In the genomic region with DNA sequence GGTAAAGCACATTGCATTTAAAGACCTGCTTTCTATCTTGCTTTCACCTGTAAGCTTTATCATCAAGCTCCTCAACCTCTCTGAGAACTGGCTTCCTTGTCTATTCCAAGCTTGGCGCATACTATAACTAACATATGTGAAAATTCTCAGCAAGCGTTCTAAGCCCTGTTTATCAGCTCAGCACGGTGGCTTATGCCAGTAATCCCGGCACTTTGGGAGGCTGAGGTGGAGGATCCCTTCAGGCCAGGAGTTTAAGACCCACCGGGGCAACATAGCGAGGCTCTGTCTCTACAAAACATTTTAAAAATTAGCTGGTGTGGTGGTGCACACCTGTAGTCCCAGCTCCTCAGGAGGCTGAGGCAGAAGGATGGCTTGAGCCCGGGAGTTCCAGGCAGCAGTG, we compare ENCODE assay signal across 13 cellular contexts. TPM values are rescaled to one million over a fixed set of nuclear protein-coding genes. Genes with fewer than 3 reads are reported as not detected.
DNase-seq lines count a peak whose midpoint lies in the region; ATAC-seq, FAIRE-seq and TF ChIP-seq lines count a peak whose summit lies in the region.
"Had no signal": no experiment of that assay in that cellular context is flagged by ENCODE, and none has a peak within 500 bp of the region (broad histone marks: within the 10 kb centered on the region; RNA-seq: fewer than 3 reads in every experiment).

No MANE protein-coding gene starts in this region.

- peaks cover 2% of the 10 kb centered on the region for H3K4me1 ChIP-seq in mesenchymal stem cell (ENCODE audit: control insufficient read depth, insufficient read depth, low read depth, low read length)
- H3K4me1 ChIP-seq in pancreas = peaks cover 0 to 13% (median 7%) of the 10 kb centered on the region in 3 donors

- no peak overlapping the region for H2AK5ac ChIP-seq in mesenchymal stem cell (ENCODE audit: low read length, severe bottlenecking)

- no peak overlapping the region for H4K8ac ChIP-seq in mesenchymal stem cell (ENCODE audit: low read length)

- H3K27me3 Mint-ChIP-seq in CD4-positive, alpha-beta T cell = no peaks in the 10 kb centered on the region
- H3K27me3 Mint-ChIP-seq in T-helper 17 cell = no peaks in the 10 kb centered on the region

- no peak overlapping the region for H3K23ac ChIP-seq in mesenchymal stem cell (ENCODE audit: low read length in 2 of 2)

- H2BK15ac ChIP-seq in mesenchymal stem cell (ENCODE audit: low read depth, poor library complexity, severe bottlenecking) = peak overlapping the region; percentile 77

- no peak overlapping the region for H3K18ac ChIP-seq in mesenchymal stem cell (ENCODE audit: low read depth in 1 of 2, low read length in 2 of 2)

- FAIRE-seq in pancreas (lab: Jason Lieb, UNC) = no peak
- FAIRE-seq: A204.1, GM12878, GM18507 had no signal

- TF ChIP-seq CTCF in CD4-positive, alpha-beta T cell (IDR thresholded peaks at IDR 0.05) = no peak
- TF ChIP-seq CTCF in pancreas (IDR thresholded peaks at IDR 0.05) = no peak

- no peak for DNase-seq in CD4-positive, alpha-beta T cell
- DNase-seq in NCI-H82 treated with DMSO at 0.1 percent for 48 hours (lab: John Stamatoyannopoulos, UW; ENCODE audit: unreplicated experiment) = peak; percentile 6
- DNase-seq in mesenchymal stem cell = no peak
- DNase-seq in pancreas = peak in 4 of 6 donors; percentile 51 to 64 (median 56)
- no peak for DNase-seq in T-helper 17 cell
- no peak for DNase-seq in NCI-H1930 (lab: John Stamatoyannopoulos, UW)
- no peak for DNase-seq in NCI-H1694 (lab: John Stamatoyannopoulos, UW)
- DNase-seq: BE2C, DMS 273 treated with DMSO at 0.1 percent for 48 hours had no signal

- POLR2A ChIA-PET in CD4-positive, alpha-beta T cell (lab: Charles Lee) = interaction anchor here (0.8 to 3.4 kb wide), 2 partner anchors 75 to 163 kb away, joined by 3 to 56 read pairs; a partner anchor contains a TSS

- no peak overlapping the region for H4K91ac ChIP-seq in mesenchymal stem cell (ENCODE audit: low read length)

- peak overlapping the region; percentile 15 for H3K4me3 Mint-ChIP-seq in CD4-positive, alpha-beta T cell
- H3K4me3 Mint-ChIP-seq in T-helper 17 cell = no peak overlapping the region

- WGBS in mesenchymal stem cell = 95% methylated on average over 7 of the region's 7 CpGs
- 49 to 50% methylated on average over 7 of the region's 7 CpGs for WGBS in pancreas, 2 donors

- no peaks in the 10 kb centered on the region for H3K9me3 Mint-ChIP-seq in CD4-positive, alpha-beta T cell

- no peak overlapping the region for H3K4me2 ChIP-seq in mesenchymal stem cell (ENCODE audit: low read length, poor library complexity, severe bottlenecking)

- H3K4me3 ChIP-seq in mesenchymal stem cell (ENCODE audit: insufficient read depth in 1 of 2, low read depth in 1 of 2, low read length in 2 of 2) (no peak overlapping the region), pancreas (no peak overlapping the region)
- H3K4me3 ChIP-seq: GM12878 had no signal

- peak overlapping the region; percentile 82 for H3K27ac Mint-ChIP-seq in CD4-positive, alpha-beta T cell
- no peak overlapping the region for H3K27ac Mint-ChIP-seq in T-helper 17 cell

- H3K9me3 ChIP-seq in CD4-positive, alpha-beta T cell (ENCODE audit: control insufficient read depth, low read length) = no peaks in the 10 kb centered on the region
- H3K9me3 ChIP-seq in mesenchymal stem cell (ENCODE audit: control insufficient read depth, low read length) = no peaks in the 10 kb centered on the region
- H3K9me3 ChIP-seq in pancreas = no peaks in the 10 kb centered on the region
- H3K9me3 ChIP-seq in T-helper 17 cell (ENCODE audit: control insufficient read depth, low read length, poor library complexity, severe bottlenecking) = no peaks in the 10 kb centered on the region
- H3K9me3 ChIP-seq: BE2C had no signal

- peaks cover 5 to 12% of the 10 kb centered on the region in 2 experiments for H3K36me3 ChIP-seq in mesenchymal stem cell (ENCODE audit: control insufficient read depth in 1 of 2, insufficient read depth in 2 of 2, low read depth in 1 of 2, low read length in 2 of 2)
- no peaks in the 10 kb centered on the region for H3K36me3 ChIP-seq in pancreas

- no peak overlapping the region for H2BK5ac ChIP-seq in mesenchymal stem cell (ENCODE audit: low read depth, low read length, poor library complexity, severe bottlenecking)

- peaks cover 34% of the 10 kb centered on the region for H3K36me3 Mint-ChIP-seq in CD4-positive, alpha-beta T cell (ENCODE audit: low read depth)
- no peaks in the 10 kb centered on the region for H3K36me3 Mint-ChIP-seq in T-helper 17 cell (ENCODE audit: low read depth)

- H3K14ac ChIP-seq in mesenchymal stem cell (ENCODE audit: low read length in 2 of 2) = no peak overlapping the region

- H3K9ac ChIP-seq in mesenchymal stem cell (ENCODE audit: low read length) = no peak overlapping the region

- CTCF ChIA-PET in CD4-positive, alpha-beta T cell (lab: Charles Lee) = interaction anchor here (1.7 kb wide), 1 partner anchor 23 kb away, joined by 8 read pairs; a partner anchor contains a TSS

- H3K27me3 ChIP-seq in CD4-positive, alpha-beta T cell (ENCODE audit: control insufficient read depth, insufficient read depth, low read length) = no peaks in the 10 kb centered on the region
- H3K27me3 ChIP-seq in mesenchymal stem cell (ENCODE audit: control insufficient read depth in 1 of 2, insufficient read depth in 1 of 2, low read length in 2 of 2) (peaks cover 0 to 4% of the 10 kb centered on the region in 2 experiments), pancreas (no peaks in the 10 kb centered on the region)
- H3K27me3 ChIP-seq: BE2C had no signal

- H3K4ac ChIP-seq in mesenchymal stem cell (ENCODE audit: low read depth in 1 of 2, low read length in 2 of 2) = no peak overlapping the region

- no peaks in the 10 kb centered on the region for H3K79me1 ChIP-seq in mesenchymal stem cell (replicated peaks; ENCODE audit: low read length, poor library complexity, severe bottlenecking)

- H3K4me1 Mint-ChIP-seq in CD4-positive, alpha-beta T cell (ENCODE audit: low read depth) = peaks cover 51% of the 10 kb centered on the region
- peaks cover 20% of the 10 kb centered on the region for H3K4me1 Mint-ChIP-seq in T-helper 17 cell

- no peak for ATAC-seq in CD4-positive, alpha-beta T cell (ENCODE audit: poor library complexity)
- peak; percentile 18 to 43 (median 38) for ATAC-seq in pancreas
- ATAC-seq in T-helper 17 cell = no peak
- ATAC-seq: GM12878, HCT116 had no signal

- no peak overlapping the region for H2BK120ac ChIP-seq in mesenchymal stem cell (ENCODE audit: low read depth, low read length)

- intact Hi-C loops in CD4-positive, alpha-beta T cell (cut with DNase I, micrococcal nuclease) = loop anchor here (1.0 to 10.0 kb wide), 4 partner anchors 45 to 903 kb away; a partner anchor contains a TSS
- intact Hi-C loops in pancreas (cut with DNase I) = loop anchor here in 1 of 3 donors (10.0 kb wide), 1 partner anchor 223 kb away; no protein-coding TSS in a partner anchor

- H3K27ac ChIP-seq in CD4-positive, alpha-beta T cell (ENCODE audit: low read depth, low read length) = no peak overlapping the region
- H3K27ac ChIP-seq in mesenchymal stem cell (ENCODE audit: low read length, poor library complexity, severe bottlenecking) (no peak overlapping the region), pancreas (peak overlapping the region; percentile 31 to 93 (median 88))

- H2AFZ ChIP-seq in mesenchymal stem cell (ENCODE audit: low read depth, low read length) = no peak overlapping the region

- no peak overlapping the region for H2BK12ac ChIP-seq in mesenchymal stem cell (ENCODE audit: low read length in 2 of 2)

RNA-seq across cellular contexts. Expression of a gene that starts 1.6 kb away (rescaled TPM):
- total RNA-seq in CD4-positive, alpha-beta T cell = 10 to 100 TPM; 31.1 to 31.9 TPM
- polyA plus RNA-seq in mesenchymal stem cell (2013, experiment 1 of 2) = 462 TPM
- 468 TPM for polyA plus RNA-seq in mesenchymal stem cell (2013, experiment 2 of 2)
- 100 to 1,000 TPM in 1 of 6 donors, 10 to 100 TPM in 5; 60.3 to 135 (median 78.0) TPM for total RNA-seq in pancreas
- polyA plus RNA-seq in pancreas = 100 to 1,000 TPM; 115 to 162 TPM
- 100 to 1,000 TPM; 102 to 104 TPM for total RNA-seq in T-helper 17 cell

RNA-seq across cellular contexts. Expression of a gene that starts 22.7 kb away (rescaled TPM):
- 10 to 100 TPM; 10.0 to 10.5 TPM for total RNA-seq in CD4-positive, alpha-beta T cell
- polyA plus RNA-seq in mesenchymal stem cell (2013, experiment 1 of 2) = 77.2 TPM
- polyA plus RNA-seq in mesenchymal stem cell (2013, experiment 2 of 2) = 75.2 TPM
- 10 to 100 TPM in 3 of 6 donors, 1 to 10 TPM in 3; 6.2 to 13.7 (median 10.1) TPM for total RNA-seq in pancreas
- 10 to 100 TPM; 19.3 to 29.5 TPM for polyA plus RNA-seq in pancreas
- total RNA-seq in T-helper 17 cell = 10 to 100 TPM; 13.9 to 17.7 TPM

Comparison
In these comparisons a context has a peak if more than half of its experiments do, and no peak if none do; other contexts are left out.
1. ATAC-seq: peak in pancreas (4 of 4); none in CD4-positive, alpha-beta T cell (single experiment) and T-helper 17 cell (single experiment).
2. DNase-seq: peak in NCI-H82 treated with DMSO at 0.1 percent for 48 hours (single experiment) and pancreas (4 of 6); none in CD4-positive, alpha-beta T cell (0 of 10), mesenchymal stem cell (single experiment), T-helper 17 cell (0 of 3), NCI-H1930 (0 of 2) and NCI-H1694 (single experiment).
3. H3K27ac ChIP-seq: peak in pancreas (4 of 4); none in CD4-positive, alpha-beta T cell (single experiment) and mesenchymal stem cell (single experiment).